ENCODE assay signal across 19 cellular contexts in genomic region chr13:98286814-98287213, GRCh38.
"Had no signal": no experiment of that assay in that cellular context is flagged by ENCODE, and none has a peak within 500 bp of the region (broad histone marks: within the 10 kb centered on the region; RNA-seq: fewer than 3 reads in every experiment).

No MANE protein-coding gene starts in this region.

- H3K4me3 Mint-ChIP-seq: activated T-cell treated with anti-CD3 and anti-CD28 coated beads, Interleukin-2, amount 50 U/mL, for 72 hours; immature natural killer cell; memory B cell; naive B cell; stimulated activated effector memory CD8-positive, alpha-beta T cell treated with anti-CD3 and anti-CD28 coated beads, Interleukin-12 subunit alpha, Interleukin-12 subunit beta, amount 100 ng/mL, for 72 hours had no signal

- H3K36me3 Mint-ChIP-seq: immature natural killer cell; memory B cell; naive B cell; stimulated activated effector memory CD8-positive, alpha-beta T cell treated with anti-CD3 and anti-CD28 coated beads, Interleukin-12 subunit alpha, Interleukin-12 subunit beta, amount 100 ng/mL, for 72 hours had no signal

- H3K36me3 ChIP-seq: breast epithelium, gastroesophageal sphincter, heart right ventricle, ovary, stomach, thoracic aorta, upper lobe of left lung had no signal

- H3K27me3 ChIP-seq: breast epithelium, gastroesophageal sphincter, heart right ventricle, ovary, stomach, upper lobe of left lung had no signal

- H3K27ac Mint-ChIP-seq: activated T-cell treated with anti-CD3 and anti-CD28 coated beads, Interleukin-2, amount 50 U/mL, for 72 hours; immature natural killer cell; memory B cell; stimulated activated effector memory CD8-positive, alpha-beta T cell treated with anti-CD3 and anti-CD28 coated beads, Interleukin-12 subunit alpha, Interleukin-12 subunit beta, amount 100 ng/mL, for 72 hours had no signal

- FAIRE-seq: astrocyte had no signal

- DNase-seq: activated CD4-positive, alpha-beta T cell treated with anti-CD3 and anti-CD28 coated beads, Interleukin-2, amount 50 U/mL, for 4 hours; activated effector memory CD4-positive, alpha-beta T cell treated with anti-CD3 and anti-CD28 coated beads, Interleukin-2, amount 50 U/mL, for 16 hours; activated naive CD4-positive, alpha-beta T cell treated with anti-CD3 and anti-CD28 coated beads, Interleukin-2, amount 50 U/mL, for 16 hours; activated T-cell treated with anti-CD3 and anti-CD28 coated beads, Interleukin-2, amount 50 U/mL, for 72 hours; heart right ventricle; immature natural killer cell; mucosa of descending colon; naive B cell; ovary; stimulated activated CD4-positive, alpha-beta T cell treated with anti-CD3 and anti-CD28 coated beads, Interleukin-4, amount 100 ng/mL, for 24 hours; stomach; upper lobe of left lung had no signal

- H3K4me1 Mint-ChIP-seq: immature natural killer cell; memory B cell; naive B cell; stimulated activated effector memory CD8-positive, alpha-beta T cell treated with anti-CD3 and anti-CD28 coated beads, Interleukin-12 subunit alpha, Interleukin-12 subunit beta, amount 100 ng/mL, for 72 hours had no signal

- H3K9me3 Mint-ChIP-seq: activated T-cell treated with anti-CD3 and anti-CD28 coated beads, Interleukin-2, amount 50 U/mL, for 72 hours; immature natural killer cell; memory B cell; stimulated activated effector memory CD8-positive, alpha-beta T cell treated with anti-CD3 and anti-CD28 coated beads, Interleukin-12 subunit alpha, Interleukin-12 subunit beta, amount 100 ng/mL, for 72 hours had no signal

- H3K9me3 ChIP-seq: breast epithelium, gastroesophageal sphincter, heart right ventricle, mucosa of descending colon, ovary, stomach, thoracic aorta, upper lobe of left lung had no signal

- H3K27ac ChIP-seq: coronary artery, gastroesophageal sphincter, heart right ventricle, ovary, stomach, thoracic aorta, upper lobe of left lung had no signal

- H3K4me1 ChIP-seq: breast epithelium, gastroesophageal sphincter had no signal

- H3K4me3 ChIP-seq: breast epithelium, coronary artery, gastroesophageal sphincter, heart right ventricle, mucosa of descending colon, ovary, stomach, thoracic aorta, upper lobe of left lung had no signal
